In genomic region chr12:111767362-111768158, GRCh38 we compare ENCODE assay signal across 8 cellular contexts. TPM values are rescaled to one million over a fixed set of nuclear protein-coding genes. Genes with fewer than 3 reads are reported as not detected.
DNase-seq lines count a peak whose midpoint lies in the region; FAIRE-seq and TF ChIP-seq lines count a peak whose summit lies in the region.

No MANE protein-coding gene starts in this region.

- TF ChIP-seq EP300 in H1 (IDR thresholded peaks at IDR 0.05; ENCODE audit: borderline replicate concordance in 1 of 2, low read depth in 2 of 2, low read length in 2 of 2), result no peak

- H3K23ac ChIP-seq in H1 (ENCODE audit: insufficient read length), result no peak overlapping the region

- in situ Hi-C loops in Caki2 (cut with HindIII; ENCODE audit: low pct_unique_long_range_greater_than_20kb, low sequenced_read_pairs), result no loop called here

- H2BK12ac ChIP-seq in H1 (ENCODE audit: low read depth, low read length), result peak overlapping the region; percentile 55; the same call in 1 of the 2 replicates

- peak overlapping the region; percentile 82 to 98 for H3K4me2 ChIP-seq in H1 (ENCODE audit: insufficient read depth in 1 of 2, low read depth in 2 of 2, low read length in 2 of 2)

- H3K18ac ChIP-seq in H1 (ENCODE audit: extremely low read depth, low read length), result peak overlapping the region; percentile 90

- H3K9me3 ChIP-seq in NT2/D1 (ENCODE audit: insufficient read depth, low read length) (peaks cover 11% of the 10 kb centered on the region; the same call in 1 of the 2 replicates), H1 (ENCODE audit: insufficient read depth in 2 of 2, low read depth in 1 of 2, low read length in 1 of 2) (peaks cover 0 to 4% of the 10 kb centered on the region in 2 experiments; a peak in 2 of 4 replicates), mucosa of stomach (ENCODE audit: control insufficient read depth, low read length) (no peaks in the 10 kb centered on the region)

- H4K5ac ChIP-seq in H1 (ENCODE audit: insufficient read length, low read depth, low read length), result no peak overlapping the region

- no peak overlapping the region for H2BK120ac ChIP-seq in H1 (replicated peaks; ENCODE audit: low read depth, low read length)

- TF ChIP-seq RAD21 in H1 (IDR thresholded peaks at IDR 0.05 in 1 of 2, conservative IDR thresholded peaks at IDR 0.05 in 1 of 2; ENCODE audit: low read depth in 2 of 2, low read length in 2 of 2), result no peak

- H4K8ac ChIP-seq in H1 (ENCODE audit: extremely low read depth, insufficient read depth, low read length), result no peak overlapping the region

- peak overlapping the region; percentile 35; the same call in 1 of the 2 replicates for H2BK5ac ChIP-seq in H1 (ENCODE audit: low read depth, low read length)

- peak overlapping the region; percentile 91 for H3K9ac ChIP-seq in NT2/D1 (ENCODE audit: insufficient read length, low read depth)
- H3K9ac ChIP-seq in H1 (replicated peaks in 1 of 4; ENCODE audit: extremely low read depth in 1 of 4, low read depth in 3 of 4, low read length in 3 of 4), result peak overlapping the region; percentile 36 to 63 (median 56)
- peak overlapping the region; percentile 84 for H3K9ac ChIP-seq in mucosa of stomach (ENCODE audit: low read length)

- 0 out of 2 replicates have a peak, but pooled peaks cover 2% of the 10 kb centered on the region for H3K79me1 ChIP-seq in H1 (ENCODE audit: low read depth, low read length)

- H3K4ac ChIP-seq in H1 (replicated peaks; ENCODE audit: insufficient read length, low read depth, low read length), result no peak overlapping the region

- H3K14ac ChIP-seq in H1 (ENCODE audit: insufficient read length), result no peak overlapping the region

- no peak for TF ChIP-seq CTCF in H1 (IDR thresholded peaks at IDR 0.05; ENCODE audit: control extremely low read depth in 1 of 3, insufficient read depth in 1 of 3, low read depth in 1 of 3, low read length in 3 of 3)

- H3K27ac ChIP-seq in H1 (ENCODE audit: low read depth, low read length), result no peak overlapping the region; the same call in 1 of the 2 replicates

- peaks cover 0 to 17% of the 10 kb centered on the region in 2 experiments; a peak in 1 of 4 replicates for H3K79me2 ChIP-seq in H1 (ENCODE audit: control insufficient read depth in 1 of 2, insufficient read depth in 2 of 2, low read length in 2 of 2)

- peak overlapping the region; percentile 60 for H3K4me3 ChIP-seq in NT2/D1 (ENCODE audit: insufficient read length, low read depth)
- peak overlapping the region; percentile 62 to 85 (median 70) for H3K4me3 ChIP-seq in H1 (ENCODE audit: extremely low read depth in 1 of 4, insufficient read depth in 2 of 4, low read depth in 3 of 4, low read length in 4 of 4)
- H3K4me3 ChIP-seq in mucosa of stomach (ENCODE audit: low read length), result peak overlapping the region; percentile 65

- no peak overlapping the region for H3K56ac ChIP-seq in H1 (replicated peaks; ENCODE audit: insufficient read length, low read depth, low read length)

- H3K36me3 ChIP-seq in NT2/D1 (ENCODE audit: insufficient read depth, insufficient read length, low read length) (peaks cover 17% of the 10 kb centered on the region), H1 (ENCODE audit: control insufficient read depth in 2 of 4, insufficient read depth in 4 of 4, low read length in 3 of 4) (no peaks in the 10 kb centered on the region), mucosa of stomach (ENCODE audit: control insufficient read depth, insufficient read depth, low read length) (no peaks in the 10 kb centered on the region)

- H2AFZ ChIP-seq in H1 (ENCODE audit: low read length), result peak overlapping the region; percentile 43; the same call in 1 of the 2 replicates

- WGBS in H1 (ENCODE audit: extremely low coverage in 1 of 2, insufficient coverage in 1 of 2, insufficient read length in 1 of 2, insufficient replicate concordance in 2 of 2, low coverage in 1 of 2, low lambda C conversion rate in 2 of 2, missing lambda C conversion rate in 1 of 2), 2 experiments, result 17% methylated on average over 18 of the region's 18 CpGs; no CpG with 5 or more reads in 1 of the 2 experiments

- 0 out of 2 replicates have a peak overlapping the region, but pooled peaks have one; percentile 46 for H2BK15ac ChIP-seq in H1 (ENCODE audit: low read length)

- peaks cover 9% of the 10 kb centered on the region for H3K23me2 ChIP-seq in H1 (ENCODE audit: low read depth, low read length)

- POLR2A ChIA-PET in H1 (lab: Charles Lee; ENCODE audit: partially characterized antibody), result interaction anchor here (0.6 to 3.4 kb wide), 17 partner anchors 9 to 614 kb away, joined by 3 to 21 read pairs (median 4); partner anchors contain the start of genes ERP29, MAPKAPK5 and TMEM116

- DNase-seq in Caki2 (ENCODE audit: low read depth), result peak; percentile 70
- no peak for DNase-seq in NT2/D1 (ENCODE audit: low read depth, low spot score)
- DNase-seq in H1 (ENCODE audit: low read depth in 1 of 2, low spot score in 2 of 2), result no peak
- no peak for DNase-seq in NCI-H1092 (lab: John Stamatoyannopoulos, UW)
- no peak for DNase-seq in stimulated activated naive CD4-positive, alpha-beta T cell (lab: John Stamatoyannopoulos, UW)
- no peak for DNase-seq in NCI-H1436 (lab: John Stamatoyannopoulos, UW)
- no peak for DNase-seq in stimulated activated naive CD4-positive, alpha-beta T cell treated with Interleukin-2 at 50 U/mL for 16 hours (lab: John Stamatoyannopoulos, UW)

- H2AK5ac ChIP-seq in H1 (ENCODE audit: low read depth, low read length), result no peak overlapping the region

- H4K91ac ChIP-seq in H1 (replicated peaks; ENCODE audit: insufficient read length, low read length), result no peak overlapping the region

- no peak for FAIRE-seq in H1 (lab: Jason Lieb, UNC)

- H3K27me3 ChIP-seq in NT2/D1 (ENCODE audit: insufficient read depth, insufficient read length) (no peaks in the 10 kb centered on the region), H1 (replicated peaks in 1 of 4; ENCODE audit: control insufficient read depth in 3 of 4, extremely low read depth in 1 of 4, insufficient read depth in 3 of 4, low read length in 3 of 4) (peaks cover 0 to 5% (median 0%) of the 10 kb centered on the region in 4 experiments; a peak in 3 of 7 replicates), mucosa of stomach (ENCODE audit: control insufficient read depth, insufficient read depth, low read length) (no peaks in the 10 kb centered on the region)

- H3K4me1 ChIP-seq in NT2/D1 (ENCODE audit: insufficient read depth, insufficient read length) (peaks cover 10% of the 10 kb centered on the region), H1 (replicated peaks in 1 of 4; ENCODE audit: control insufficient read depth in 3 of 4, insufficient read depth in 4 of 4, low read length in 3 of 4) (peaks cover 0 to 8% (median 3%) of the 10 kb centered on the region in 4 experiments; a peak in 4 of 7 replicates), mucosa of stomach (ENCODE audit: control insufficient read depth, insufficient read depth, low read length) (peaks cover 38% of the 10 kb centered on the region)

- H4K20me1 ChIP-seq in H1 (replicated peaks in 1 of 2; ENCODE audit: control insufficient read depth in 1 of 2, insufficient read depth in 2 of 2, low read length in 2 of 2), result no peaks in the 10 kb centered on the region

- H2BK20ac ChIP-seq in H1 (ENCODE audit: low read length), result no peak overlapping the region

- CTCF ChIA-PET in H1 (lab: Charles Lee; ENCODE audit: partially characterized antibody), result interaction anchor here (0.5 to 2.9 kb wide), 8 partner anchors 9 to 1755 kb away, joined by 3 to 12 read pairs (median 4); no protein-coding TSS in a partner anchor

- TF ChIP-seq POLR2A in H1 (IDR thresholded peaks at IDR 0.05; ENCODE audit: control extremely low read depth in 1 of 2, low read depth in 2 of 2, low read length in 2 of 2), result no peak

TF ChIP-seq in H1, 55 proteins besides CTCF, POLR2A, EP300 and RAD21 (continues in another document):
- 0 out of 2 replicates have a peak, but pooled peaks have one; percentile 30 for TF ChIP-seq CEBPB (IDR thresholded peaks at IDR 0.05; ENCODE audit: low read depth, low read length)
- TF ChIP-seq CBX8 (IDR thresholded peaks at IDR 0.05; ENCODE audit: borderline replicate concordance, low read depth, low read length), result no peak
- no peak for TF ChIP-seq POLR2AphosphoS5 (IDR thresholded peaks at IDR 0.05; ENCODE audit: low read depth, low read length)
- TF ChIP-seq BCL11A (IDR thresholded peaks at IDR 0.05; ENCODE audit: low read depth in 2 of 2, low read length in 2 of 2), result no peak
- TF ChIP-seq EGR1 (IDR thresholded peaks at IDR 0.05; ENCODE audit: borderline replicate concordance, low read depth, low read length), result no peak
- TF ChIP-seq SP4 (IDR thresholded peaks at IDR 0.05; ENCODE audit: low read length), result no peak
- no peak for TF ChIP-seq CREB1 (IDR thresholded peaks at IDR 0.05)
- peak; percentile 45; the same call in 1 of the 2 replicates for TF ChIP-seq BACH1 (IDR thresholded peaks at IDR 0.05; ENCODE audit: low read length)
- TF ChIP-seq KDM4A (IDR thresholded peaks at IDR 0.05; ENCODE audit: low read depth, low read length, severe bottlenecking), result no peak
- no peak for TF ChIP-seq TAF1 (IDR thresholded peaks at IDR 0.05; ENCODE audit: low read depth, low read length)
- TF ChIP-seq HDAC2 (IDR thresholded peaks at IDR 0.05; ENCODE audit: borderline replicate concordance in 1 of 2, low read depth in 2 of 2, low read length in 2 of 2), result no peak
- no peak for TF ChIP-seq KDM5A (IDR thresholded peaks at IDR 0.05; ENCODE audit: low read length)
- TF ChIP-seq GTF2F1 (IDR thresholded peaks at IDR 0.05; ENCODE audit: borderline replicate concordance, low read depth, low read length), result no peak
- TF ChIP-seq TEAD4 (IDR thresholded peaks at IDR 0.05; ENCODE audit: low read depth, low read length), result no peak

RNA-seq across cellular contexts. Expression of gene ALDH2, which starts 0.8 kb away (rescaled TPM):
- 176 and 178 TPM in 2 replicates for total RNA-seq in Caki2 (2014; rRNA removed; shearing (Covaris generic); ENCODE audit: low replicate concordance)
- total RNA-seq in H1 (2021; fragmentation: NEBNext Ultra II Directional; extraction: Animal tissue kit (Norgen Biotek cat#: 25700)), result 40.4 and 43.8 TPM in 2 replicates
- 25.4 and 31.3 TPM in 2 replicates for polyA plus RNA-seq in H1 (2011; rRNA removed)
- 37.7 TPM for polyA plus RNA-seq in H1 (2011; cell fraction: cytosol; rRNA removed)
- 41.1 TPM for polyA plus RNA-seq in H1 (2011; cell fraction: nucleus; rRNA removed)
- polyA plus RNA-seq in H1 (2012, experiment 1 of 2), result 46.3 to 57.1 TPM (median 49.9 TPM) in 4 replicates
- polyA plus RNA-seq in H1 (2012, experiment 2 of 2), result 26.2 TPM
- polyA plus RNA-seq in H1 (2013, experiment 1 of 2), result 11.5 TPM
- polyA plus RNA-seq in H1 (2013, experiment 2 of 2), result 11.0 TPM
- 25.8 and 36.1 TPM in 2 replicates for polyA minus RNA-seq in H1 (2011; rRNA and poly(A)+ RNA removed)
- polyA minus RNA-seq in H1 (2011; cell fraction: cytosol; rRNA and poly(A)+ RNA removed), result 28.1 TPM
- 13.7 TPM for polyA minus RNA-seq in H1 (2011; cell fraction: nucleus; rRNA and poly(A)+ RNA removed)
